Comparison of ENCODE assay signal across 1 cellular context in the genomic region with DNA sequence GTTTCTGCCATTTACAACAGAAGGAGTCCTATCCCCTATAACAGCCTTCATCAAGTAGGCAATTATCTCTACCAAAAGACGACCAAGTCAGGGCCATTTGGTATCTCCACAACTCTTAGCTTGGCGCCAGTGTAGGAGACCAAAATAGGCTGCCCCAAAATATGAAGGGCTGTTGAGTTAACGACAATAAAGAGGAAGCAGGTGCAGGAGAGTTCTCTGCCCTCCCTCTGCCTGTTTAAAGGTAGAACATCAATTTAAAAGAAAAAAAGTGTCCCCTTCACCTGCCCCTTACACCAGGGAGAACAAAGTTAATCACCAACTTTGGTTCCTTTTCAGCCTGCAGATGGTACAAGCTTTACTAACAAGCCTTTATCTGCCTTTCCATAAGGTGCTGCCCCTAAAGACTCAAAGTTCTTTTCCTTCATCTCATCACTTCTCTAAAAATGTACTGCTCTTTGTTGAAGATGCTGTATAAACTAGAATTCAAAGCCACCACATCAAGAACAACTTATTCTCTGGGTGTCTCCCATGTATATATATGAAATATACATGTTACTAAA.
TF ChIP-seq lines count a peak whose summit lies in the region.

No MANE protein-coding gene starts in this region.

TF ChIP-seq in WTC11, 78 proteins besides CTCF, POLR2A, EP300 and RAD21 (continued from another document):
- TF ChIP-seq, protein P1, sequence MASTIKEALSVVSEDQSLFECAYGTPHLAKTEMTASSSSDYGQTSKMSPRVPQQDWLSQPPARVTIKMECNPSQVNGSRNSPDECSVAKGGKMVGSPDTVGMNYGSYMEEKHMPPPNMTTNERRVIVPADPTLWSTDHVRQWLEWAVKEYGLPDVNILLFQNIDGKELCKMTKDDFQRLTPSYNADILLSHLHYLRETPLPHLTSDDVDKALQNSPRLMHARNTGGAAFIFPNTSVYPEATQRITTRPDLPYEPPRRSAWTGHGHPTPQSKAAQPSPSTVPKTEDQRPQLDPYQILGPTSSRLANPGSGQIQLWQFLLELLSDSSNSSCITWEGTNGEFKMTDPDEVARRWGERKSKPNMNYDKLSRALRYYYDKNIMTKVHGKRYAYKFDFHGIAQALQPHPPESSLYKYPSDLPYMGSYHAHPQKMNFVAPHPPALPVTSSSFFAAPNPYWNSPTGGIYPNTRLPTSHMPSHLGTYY (CRISPR knock-in tag; IDR thresholded peaks at IDR 0.05), result no peak
- TF ChIP-seq AR (CRISPR knock-in tag; IDR thresholded peaks at IDR 0.05), result no peak
